ENCODE assay signal across 1 cellular context in genomic region chr22:24992946-24993345, GRCh38.
TF ChIP-seq lines count a peak whose summit lies in the region.

No MANE protein-coding gene starts in this region.

TF ChIP-seq in WTC11, 78 proteins besides CTCF, POLR2A, EP300 and RAD21:
- TF ChIP-seq FOXJ3 (CRISPR knock-in tag; IDR thresholded peaks at IDR 0.05; ENCODE audit: borderline replicate concordance) (no peak), RORB (CRISPR knock-in tag; IDR thresholded peaks at IDR 0.05) (no peak), FOXP4 (CRISPR knock-in tag; IDR thresholded peaks at IDR 0.05) (no peak), TP53 (CRISPR knock-in tag; IDR thresholded peaks at IDR 0.05) (no peak), ZNF512 (CRISPR knock-in tag; IDR thresholded peaks at IDR 0.05; ENCODE audit: borderline replicate concordance) (no peak), FOXK1 (CRISPR knock-in tag; IDR thresholded peaks at IDR 0.05) (no peak), ZNF425 (CRISPR knock-in tag; conservative IDR thresholded peaks at IDR 0.05) (no peak)
